11 cellular contexts compared by ENCODE assay signal in the genomic region with DNA sequence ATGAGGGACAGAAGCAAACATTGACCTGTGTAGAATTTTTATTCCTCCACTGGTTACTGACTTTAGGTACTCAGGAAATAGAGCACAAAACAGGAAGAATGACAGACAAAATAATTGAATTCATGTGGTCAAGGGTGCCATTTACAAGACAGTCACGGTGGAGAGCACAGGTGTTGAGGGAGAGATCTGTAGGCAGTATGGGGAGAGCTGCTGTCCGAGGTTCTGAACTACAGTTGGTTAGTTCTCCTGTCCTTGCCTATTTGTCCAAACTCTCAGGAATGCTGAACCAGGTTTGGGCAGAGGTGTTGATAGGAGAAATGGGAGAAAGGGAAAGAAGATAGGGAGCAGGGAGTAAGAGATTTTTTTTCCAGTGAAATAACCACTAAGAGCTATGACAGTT.
A peak's percentile ranks its signal among the peaks of the same experiment; 100 is the strongest.
DNase-seq lines count a peak whose midpoint lies in the region; ATAC-seq, FAIRE-seq and TF ChIP-seq lines count a peak whose summit lies in the region.
"Had no signal": no experiment of that assay in that cellular context is flagged by ENCODE, and none has a peak within 500 bp of the region (broad histone marks: within the 10 kb centered on the region; RNA-seq: fewer than 3 reads in every experiment).

No MANE protein-coding gene starts in this region.

- H3K36me3 Mint-ChIP-seq in H9 (ENCODE audit: insufficient read depth in 1 of 3, low read depth in 3 of 3) = no peaks in the 10 kb centered on the region

- H4K5ac ChIP-seq in H9 (ENCODE audit: insufficient read length, low read depth, low read length) = no peak overlapping the region

- no peak overlapping the region for H3K14ac ChIP-seq in H9 (ENCODE audit: insufficient read depth, low read length)

- H3K9me3 Mint-ChIP-seq in H9 = no peaks in the 10 kb centered on the region

- H3K9ac ChIP-seq in H9 (ENCODE audit: extremely low read depth, insufficient read length, low read length) = no peak overlapping the region

- H3K4ac ChIP-seq in H9 (ENCODE audit: low read depth, low read length) = no peak overlapping the region

- H2BK12ac ChIP-seq in H9 (ENCODE audit: insufficient read length, low read depth, low read length) = no peak overlapping the region

- H2BK120ac ChIP-seq in H9 (ENCODE audit: low read depth, low read length, poor library complexity, severe bottlenecking) = no peak overlapping the region

- H3K4me1 ChIP-seq in H9 (ENCODE audit: insufficient read depth, low read length) = peaks cover 8% of the 10 kb centered on the region; the same call in 1 of the 2 replicates
- H3K4me1 ChIP-seq: colonic mucosa had no signal

- peak; percentile 21 for DNase-seq in AG04450 (ENCODE audit: low read depth, low spot score)
- peak; percentile 68 for DNase-seq in H9
- peak; percentile 20 for DNase-seq in glomerular visceral epithelial cell (ENCODE audit: extremely low spot score)
- DNase-seq in medulla oblongata (ENCODE audit: extremely low spot score) = no peak
- no peak for DNase-seq in NCI-H446 treated with DMSO at 0.1 percent for 48 hours (lab: John Stamatoyannopoulos, UW)
- no peak for DNase-seq in GM19240 (ENCODE audit: insufficient read length, low spot score)
- DNase-seq in HTR-8/SVneo (ENCODE audit: insufficient read length, low spot score) = no peak
- DNase-seq: colonic mucosa, NCI-H1105 had no signal

- no peak overlapping the region for H2BK5ac ChIP-seq in H9 (ENCODE audit: insufficient read length, low read length)

- H2BK15ac ChIP-seq in H9 (ENCODE audit: low read depth, low read length) = no peak overlapping the region

- H3T11ph ChIP-seq in H9 (ENCODE audit: low read length) = no peak overlapping the region

- no peaks in the 10 kb centered on the region for H3K23me2 ChIP-seq in H9 (ENCODE audit: insufficient read length, low read depth, low read length, poor library complexity, severe bottlenecking)

- H3K27me3 Mint-ChIP-seq in H9 (ENCODE audit: low read depth) = no peaks in the 10 kb centered on the region; the same call in 1 of the 2 replicates

- TF ChIP-seq CTCF in AG04450 (IDR thresholded peaks at IDR 0.05; ENCODE audit: low read depth, low read length) (no peak), H9 (conservative IDR thresholded peaks at IDR 0.05) (no peak)

- POLR2A ChIA-PET in AG04450 (lab: Yijun Ruan, JAX) = no interaction called here

- no peak overlapping the region for H3K23ac ChIP-seq in H9 (ENCODE audit: insufficient read length, low read depth, low read length)

- H4K8ac ChIP-seq in H9 (replicated peaks; ENCODE audit: insufficient read length, low read depth, low read length) = no peak overlapping the region

- H3K4me3 ChIP-seq in AG04450 (ENCODE audit: low read depth, low read length) = no peak overlapping the region
- H3K4me3 ChIP-seq: colonic mucosa had no signal

- no peaks in the 10 kb centered on the region for H3K27me3 ChIP-seq in AG04450 (ENCODE audit: control insufficient read depth, insufficient read depth, low read length)
- H3K27me3 ChIP-seq in H9 (ENCODE audit: insufficient read depth, low read length) = no peaks in the 10 kb centered on the region
- H3K27me3 ChIP-seq: colonic mucosa had no signal

- H3K4me2 ChIP-seq in H9 (ENCODE audit: insufficient read depth, insufficient read length, low read length) = no peak overlapping the region

- H3K4me1 Mint-ChIP-seq in H9 = peaks cover 14 to 35% of the 10 kb centered on the region in 2 experiments

- no peak overlapping the region for H3K56ac ChIP-seq in H9 (ENCODE audit: insufficient read length, low read depth, low read length)

- H3K9me3 ChIP-seq in AG04450 (ENCODE audit: control insufficient read depth, insufficient read depth, low read length) (no peaks in the 10 kb centered on the region), H9 (ENCODE audit: control insufficient read depth, low read depth, low read length) (no peaks in the 10 kb centered on the region)
- H3K9me3 ChIP-seq: colonic mucosa had no signal

- no peak overlapping the region for H3K27ac Mint-ChIP-seq in H9

- H2AFZ ChIP-seq in H9 (ENCODE audit: low read length) = no peak overlapping the region

- H4K91ac ChIP-seq in H9 (ENCODE audit: insufficient read length, low read depth, low read length) = no peak overlapping the region

- peak; percentile 61; the same call in 2 of the 3 replicates for ATAC-seq in SK-N-SH treated with all-trans-retinoic acid at 6 μM for 48 hours

- no CpG with 5 or more reads among the region's 2 CpGs for WGBS in H9 (ENCODE audit: extremely low coverage, insufficient read length, low lambda C conversion rate)

- no peak overlapping the region for H3K4me3 Mint-ChIP-seq in H9

- no peak overlapping the region for H3K18ac ChIP-seq in H9 (ENCODE audit: insufficient read length, low read depth, low read length)

- H3K27ac ChIP-seq in AG04450 (ENCODE audit: low read depth, low read length) = no peak overlapping the region
- H3K27ac ChIP-seq in H9 (ENCODE audit: insufficient read length, low read depth, low read length) = no peak overlapping the region
- H3K27ac ChIP-seq: colonic mucosa had no signal

- H3K79me2 ChIP-seq in H9 (ENCODE audit: insufficient read depth, low read length) = peaks cover 2% of the 10 kb centered on the region; the same call in 1 of the 2 replicates

- FAIRE-seq in HTR-8/SVneo (lab: Jason Lieb, UNC) = no peak
- FAIRE-seq: TTC549 had no signal

- H2AK5ac ChIP-seq in H9 (ENCODE audit: insufficient read length, low read length) = no peak overlapping the region

- CTCF ChIA-PET in AG04450 (lab: Charles Lee) = no interaction called here

- H2BK20ac ChIP-seq in H9 (ENCODE audit: low read depth, low read length, poor library complexity, severe bottlenecking) = no peak overlapping the region

- H4K20me1 ChIP-seq in H9 (ENCODE audit: control insufficient read depth, insufficient read depth, insufficient read length) = no peaks in the 10 kb centered on the region

- H3K79me1 ChIP-seq in H9 (ENCODE audit: insufficient read depth, low read depth, low read length, poor library complexity, severe bottlenecking) = no peaks in the 10 kb centered on the region

TF ChIP-seq in SK-N-SH treated with all-trans-retinoic acid at 6 μM for 48 hours, 23 proteins besides CTCF, POLR2A, EP300 and RAD21:
- TF ChIP-seq ISL1 (CRISPR knock-in tag; IDR thresholded peaks at IDR 0.05) (0 out of 2 replicates have a peak, but pooled peaks have one; percentile 17), BACH2 (CRISPR knock-in tag; IDR thresholded peaks at IDR 0.05; ENCODE audit: borderline replicate concordance) (no peak), CSDC2 (CRISPR knock-in tag; IDR thresholded peaks at IDR 0.05) (0 out of 2 replicates have a peak, but pooled peaks have one; percentile 59), TCF4 (CRISPR knock-in tag; IDR thresholded peaks at IDR 0.05; ENCODE audit: borderline replicate concordance) (no peak), TOX (CRISPR knock-in tag; IDR thresholded peaks at IDR 0.05; ENCODE audit: borderline replicate concordance) (no peak), SNAI2 (CRISPR knock-in tag; IDR thresholded peaks at IDR 0.05) (0 out of 2 replicates have a peak, but pooled peaks have one; percentile 64), CREB5 (CRISPR knock-in tag; IDR thresholded peaks at IDR 0.05; ENCODE audit: low read depth) (no peak), ZC3H10 (CRISPR knock-in tag; IDR thresholded peaks at IDR 0.05) (no peak), TSHZ2 (CRISPR knock-in tag; IDR thresholded peaks at IDR 0.05) (0 out of 2 replicates have a peak, but pooled peaks have one; percentile 13)
- TF ChIP-seq, protein P1, sequence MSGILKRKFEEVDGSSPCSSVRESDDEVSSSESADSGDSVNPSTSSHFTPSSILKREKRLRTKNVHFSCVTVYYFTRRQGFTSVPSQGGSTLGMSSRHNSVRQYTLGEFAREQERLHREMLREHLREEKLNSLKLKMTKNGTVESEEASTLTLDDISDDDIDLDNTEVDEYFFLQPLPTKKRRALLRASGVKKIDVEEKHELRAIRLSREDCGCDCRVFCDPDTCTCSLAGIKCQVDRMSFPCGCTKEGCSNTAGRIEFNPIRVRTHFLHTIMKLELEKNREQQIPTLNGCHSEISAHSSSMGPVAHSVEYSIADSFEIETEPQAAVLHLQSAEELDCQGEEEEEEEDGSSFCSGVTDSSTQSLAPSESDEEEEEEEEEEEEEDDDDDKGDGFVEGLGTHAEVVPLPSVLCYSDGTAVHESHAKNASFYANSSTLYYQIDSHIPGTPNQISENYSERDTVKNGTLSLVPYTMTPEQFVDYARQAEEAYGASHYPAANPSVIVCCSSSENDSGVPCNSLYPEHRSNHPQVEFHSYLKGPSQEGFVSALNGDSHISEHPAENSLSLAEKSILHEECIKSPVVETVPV (CRISPR knock-in tag; IDR thresholded peaks at IDR 0.05) = no peak

Comparison
In these comparisons a context has a peak if more than half of its experiments do, and no peak if none do; other contexts are left out.
1. DNase-seq: peak in AG04450 (single experiment), H9 (single experiment) and glomerular visceral epithelial cell (single experiment); none in medulla oblongata (single experiment), NCI-H446 treated with DMSO at 0.1 percent for 48 hours (single experiment), GM19240 (single experiment) and HTR-8/SVneo (single experiment).